ENCODE assay signal across 2 cellular contexts in genomic region chr5:65984098-65984885, GRCh38.
TF ChIP-seq lines count a peak whose summit lies in the region.

No MANE protein-coding gene starts in this region.

TF ChIP-seq in IMR-90, 13 proteins besides CTCF, POLR2A, EP300 and RAD21:
- TF ChIP-seq SMC3 (IDR thresholded peaks at IDR 0.05; ENCODE audit: low read depth, low read length) (no peak), MAZ (IDR thresholded peaks at IDR 0.05; ENCODE audit: borderline replicate concordance, low read depth, low read length) (no peak), NFE2L2 (IDR thresholded peaks at IDR 0.05; ENCODE audit: low read depth, low read length) (no peak), MAFK (IDR thresholded peaks at IDR 0.05; ENCODE audit: low read depth, low read length) (peak; percentile 71)

TF ChIP-seq in H1, 55 proteins besides CTCF, POLR2A, EP300 and RAD21:
- TF ChIP-seq, protein P1, sequence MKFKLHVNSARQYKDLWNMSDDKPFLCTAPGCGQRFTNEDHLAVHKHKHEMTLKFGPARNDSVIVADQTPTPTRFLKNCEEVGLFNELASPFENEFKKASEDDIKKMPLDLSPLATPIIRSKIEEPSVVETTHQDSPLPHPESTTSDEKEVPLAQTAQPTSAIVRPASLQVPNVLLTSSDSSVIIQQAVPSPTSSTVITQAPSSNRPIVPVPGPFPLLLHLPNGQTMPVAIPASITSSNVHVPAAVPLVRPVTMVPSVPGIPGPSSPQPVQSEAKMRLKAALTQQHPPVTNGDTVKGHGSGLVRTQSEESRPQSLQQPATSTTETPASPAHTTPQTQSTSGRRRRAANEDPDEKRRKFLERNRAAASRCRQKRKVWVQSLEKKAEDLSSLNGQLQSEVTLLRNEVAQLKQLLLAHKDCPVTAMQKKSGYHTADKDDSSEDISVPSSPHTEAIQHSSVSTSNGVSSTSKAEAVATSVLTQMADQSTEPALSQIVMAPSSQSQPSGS (IDR thresholded peaks at IDR 0.05; ENCODE audit: low read length) = no peak
- TF ChIP-seq MAFK (IDR thresholded peaks at IDR 0.05; ENCODE audit: low read depth, low read length) (peak; percentile 63; the same call in 1 of the 2 replicates), HDAC2 (IDR thresholded peaks at IDR 0.05; ENCODE audit: borderline replicate concordance in 1 of 2, low read depth in 2 of 2, low read length in 2 of 2) (no peak)
